29 cellular contexts compared by ENCODE assay signal in the genomic region with DNA sequence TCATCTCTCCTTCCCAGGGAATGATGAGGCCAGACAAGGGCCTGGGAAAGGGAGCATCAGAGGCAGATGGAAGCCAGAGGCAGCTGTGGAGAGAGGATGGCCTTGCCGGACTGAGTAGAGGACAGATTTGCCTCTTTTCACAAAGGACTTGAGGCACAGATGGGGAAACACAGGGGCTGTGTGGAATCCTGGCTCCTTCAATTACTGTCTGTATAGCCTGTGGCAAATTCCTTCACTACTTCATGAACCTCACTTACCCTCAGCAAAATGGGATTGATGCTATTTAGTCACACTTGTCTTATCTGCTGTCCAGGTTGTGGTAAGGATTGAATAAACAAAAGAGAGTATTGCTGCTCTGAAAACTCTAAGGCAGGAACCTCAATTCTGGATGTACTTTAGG. TPM values are rescaled to one million over a fixed set of nuclear protein-coding genes. Genes with fewer than 3 reads are reported as not detected.
"Had no signal": no experiment of that assay in that cellular context is flagged by ENCODE, and none has a peak within 500 bp of the region (broad histone marks: within the 10 kb centered on the region; RNA-seq: fewer than 3 reads in every experiment).

No MANE protein-coding gene starts in this region.

- DNase-seq: activated CD4-positive, alpha-beta T cell treated with anti-CD3 and anti-CD28 coated beads for 48 hours; activated CD4-positive, alpha-beta T cell treated with anti-CD3 and anti-CD28 coated beads, Interleukin-2, amount 50 U/mL, for 48 hours; activated CD4-positive, CD25-positive, alpha-beta regulatory T cell treated with anti-CD3 and anti-CD28 coated beads, Interleukin-2, amount 50 U/mL, for 72 hours; activated CD8-positive, alpha-beta memory T cell treated with anti-CD3 and anti-CD28 coated beads, Interleukin-2, amount 10 ng/mL, durations not matched to agents 7 days and 5 days; activated gamma-delta T cell; activated naive CD4-positive, alpha-beta T cell treated with anti-CD3 and anti-CD28 coated beads for 36 hours; activated T-cell treated with anti-CD3 and anti-CD28 coated beads, Interleukin-2, amount 50 U/mL, for 4 hours; brain microvascular endothelial cell; NCI-H1092; NCI-H1417; NCI-H1694; NCI-H2029; NCI-H2107; NCI-H2171 treated with DMSO at 0.1 percent for 48 hours; NCI-H345; NCI-H510A; NCI-H526 treated with DMSO at 0.1 percent for 48 hours; NCI-H82; NK-92 treated with Interleukin-12 subunit alpha and Interleukin-12 subunit beta, amount 100 ng/mL, for 24 hours; OCI-M1; Peyer's patch; SHP77; T-helper 17 cell; T-helper 9 cell had no signal

- H3K27me3 Mint-ChIP-seq: activated CD8-positive, alpha-beta memory T cell treated with anti-CD3 and anti-CD28 coated beads, Interleukin-2, amount 10 ng/mL, durations not matched to agents 7 days and 5 days; activated naive CD8-positive, alpha-beta T cell had no signal

- H3K4me1 ChIP-seq: Peyer's patch had no signal

- H3K36me3 ChIP-seq: brain microvascular endothelial cell, cardiac muscle cell, Peyer's patch had no signal

- H3K9me3 Mint-ChIP-seq: activated naive CD4-positive, alpha-beta T cell treated with anti-CD3 and anti-CD28 coated beads for 36 hours; activated T-cell treated with anti-CD3 and anti-CD28 coated beads, Interleukin-2, amount 50 U/mL, for 4 hours; WTC11 had no signal

- ATAC-seq: activated CD8-positive, alpha-beta memory T cell treated with anti-CD3 and anti-CD28 coated beads, Interleukin-2, amount 10 ng/mL, durations not matched to agents 7 days and 5 days; activated T-cell treated with anti-CD3 and anti-CD28 coated beads, Interleukin-2, amount 50 U/mL, for 4 hours; T-helper 17 cell; WTC11 had no signal

- H3K27ac Mint-ChIP-seq: activated CD8-positive, alpha-beta memory T cell treated with anti-CD3 and anti-CD28 coated beads, Interleukin-2, amount 10 ng/mL, durations not matched to agents 7 days and 5 days; activated naive CD4-positive, alpha-beta T cell treated with anti-CD3 and anti-CD28 coated beads for 36 hours; activated naive CD8-positive, alpha-beta T cell; T-helper 17 cell; WTC11 had no signal

- H3K27ac ChIP-seq: brain microvascular endothelial cell, cardiac muscle cell, Peyer's patch had no signal

- H3K36me3 Mint-ChIP-seq: activated CD8-positive, alpha-beta memory T cell treated with anti-CD3 and anti-CD28 coated beads, Interleukin-2, amount 10 ng/mL, durations not matched to agents 7 days and 5 days; activated naive CD8-positive, alpha-beta T cell; WTC11 had no signal

- H3K9me3 ChIP-seq: Peyer's patch had no signal

- H3K4me3 ChIP-seq: cardiac muscle cell, Peyer's patch had no signal

- H3K27me3 ChIP-seq: brain microvascular endothelial cell, Peyer's patch had no signal

- H3K4me3 Mint-ChIP-seq: activated CD8-positive, alpha-beta memory T cell treated with anti-CD3 and anti-CD28 coated beads, Interleukin-2, amount 10 ng/mL, durations not matched to agents 7 days and 5 days; activated naive CD4-positive, alpha-beta T cell treated with anti-CD3 and anti-CD28 coated beads for 36 hours; activated naive CD8-positive, alpha-beta T cell; activated T-cell treated with anti-CD3 and anti-CD28 coated beads, Interleukin-2, amount 50 U/mL, for 4 hours; T-helper 17 cell; WTC11 had no signal

- H3K4me1 Mint-ChIP-seq: activated CD8-positive, alpha-beta memory T cell treated with anti-CD3 and anti-CD28 coated beads, Interleukin-2, amount 10 ng/mL, durations not matched to agents 7 days and 5 days; T-helper 17 cell had no signal

RNA-seq across cellular contexts. Expression of gene NKX2-3, which starts 47.2 kb away (rescaled TPM):
- total RNA-seq: activated CD8-positive, alpha-beta memory T cell treated with anti-CD3 and anti-CD28 coated beads, Interleukin-2, amount 10 ng/mL, durations not matched to agents 7 days and 5 days; activated naive CD4-positive, alpha-beta T cell treated with anti-CD3 and anti-CD28 coated beads for 36 hours; activated T-cell treated with anti-CD3 and anti-CD28 coated beads, Interleukin-2, amount 50 U/mL, for 4 hours; cardiac muscle cell; LHCN-M2; MCF 10A; T-helper 17 cell; WTC11 had no signal
